Comparison of ENCODE assay signal across 18 cellular contexts in the genomic region with DNA sequence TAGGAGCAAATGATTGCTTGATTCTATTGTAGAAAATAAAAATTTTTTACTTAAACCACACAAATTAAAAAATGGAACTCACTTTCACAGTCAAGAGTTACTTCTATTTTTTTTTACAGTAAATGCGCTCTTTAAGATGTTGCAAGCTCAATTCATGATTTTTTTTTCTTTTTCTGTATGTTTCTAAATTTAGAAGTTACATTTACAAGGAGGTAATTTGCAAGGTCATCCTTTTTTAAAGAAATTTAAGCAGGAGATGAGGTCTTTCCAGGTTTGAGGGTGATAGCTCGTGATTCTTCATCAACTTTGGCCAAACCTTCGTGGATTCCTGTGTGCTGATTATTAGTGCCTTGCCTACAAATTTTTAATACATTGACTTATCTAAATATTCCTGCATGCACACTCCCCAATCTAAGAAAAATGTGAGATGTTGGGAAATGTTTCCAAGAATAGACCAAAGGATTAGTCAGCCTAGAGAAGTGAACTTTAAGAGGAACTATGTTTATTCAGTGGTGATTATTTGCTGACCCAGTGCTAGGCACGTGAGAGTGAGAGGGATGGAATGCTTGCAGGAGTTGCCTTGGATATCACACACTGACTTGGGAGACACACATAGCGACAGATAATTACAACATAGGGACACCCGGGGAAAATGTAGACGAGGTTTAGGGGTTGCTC.
A peak's percentile ranks its signal among the peaks of the same experiment; 100 is the strongest.
DNase-seq lines count a peak whose midpoint lies in the region; ATAC-seq and TF ChIP-seq lines count a peak whose summit lies in the region.
"Had no signal": no experiment of that assay in that cellular context is flagged by ENCODE, and none has a peak within 500 bp of the region (broad histone marks: within the 10 kb centered on the region; RNA-seq: fewer than 3 reads in every experiment).

No MANE protein-coding gene starts in this region.

- no peaks in the 10 kb centered on the region for H4K20me1 ChIP-seq in IMR-90 (ENCODE audit: insufficient read depth, low read length)

- no peak overlapping the region for H2AK9ac ChIP-seq in IMR-90 (replicated peaks; ENCODE audit: low read depth, low read length, poor library complexity)

- CTCF ChIA-PET in IMR-90 (lab: Yijun Ruan, JAX): no interaction called here

- intact Hi-C loops in IMR-90 (cut with micrococcal nuclease): no loop called here
- intact Hi-C loops in gastrocnemius medialis (cut with DNase I; ENCODE audit: low total_unique reads): no loop called here

- no peak overlapping the region for H2BK120ac ChIP-seq in IMR-90 (ENCODE audit: low read depth, low read length)

- dilution Hi-C loops in IMR-90 (cut with HindIII; ENCODE audit: low sequenced_read_pairs, unreplicated experiment): no loop called here

- H4K8ac ChIP-seq in IMR-90 (ENCODE audit: low read depth in 2 of 2, low read length in 2 of 2): no peak overlapping the region

- no peaks in the 10 kb centered on the region for H3K9me1 ChIP-seq in IMR-90 (ENCODE audit: insufficient read depth, low read length)

- POLR2A ChIA-PET in IMR-90 (lab: Charles Lee; ENCODE audit: unreplicated experiment): no interaction called here

- no peak overlapping the region for H3K4me3 ChIP-seq in IMR-90 (ENCODE audit: insufficient read depth, low read depth, low read length)
- no peak overlapping the region for H3K4me3 ChIP-seq in RWPE2 (ENCODE audit: severe bottlenecking)
- H3K4me3 ChIP-seq in gastroesophageal sphincter: no peak overlapping the region
- no peak overlapping the region for H3K4me3 ChIP-seq in gastrocnemius medialis
- H3K4me3 ChIP-seq: SK-N-MC, spleen had no signal

- H3K9me3 ChIP-seq in IMR-90 (ENCODE audit: control insufficient read depth, insufficient read depth, low read length) (peaks cover 35% of the 10 kb centered on the region), RWPE2 (ENCODE audit: severe bottlenecking) (no peaks in the 10 kb centered on the region), gastroesophageal sphincter (peaks cover 0 to 9% (median 0%) of the 10 kb centered on the region in 3 donors), gastrocnemius medialis (no peaks in the 10 kb centered on the region)

- H2AFZ ChIP-seq in IMR-90 (replicated peaks; ENCODE audit: low read length, poor library complexity): no peak overlapping the region
- H2AFZ ChIP-seq: parathyroid adenoma had no signal

- no peak overlapping the region for H3K23ac ChIP-seq in IMR-90 (ENCODE audit: low read depth, low read length)

- H3K36me3 ChIP-seq in IMR-90 (ENCODE audit: control insufficient read depth, insufficient read depth, low read length) (no peaks in the 10 kb centered on the region), RWPE2 (ENCODE audit: low read depth) (no peaks in the 10 kb centered on the region), gastroesophageal sphincter (no peaks in the 10 kb centered on the region), gastrocnemius medialis (no peaks in the 10 kb centered on the region)
- H3K36me3 ChIP-seq: spleen had no signal

- BruUV-seq in IMR-90 (replicated peaks; lab: Mats Ljungman, UMichigan): no TSS peak

- H3K18ac ChIP-seq in IMR-90 (ENCODE audit: low read depth, low read length): no peak overlapping the region

- TF ChIP-seq CTCF in IMR-90 (conservative IDR thresholded peaks at IDR 0.05; ENCODE audit: low read depth, low read length): no peak
- TF ChIP-seq CTCF in RWPE2 (IDR thresholded peaks at IDR 0.05; ENCODE audit: poor library complexity, severe bottlenecking): no peak
- TF ChIP-seq CTCF in gastroesophageal sphincter (IDR thresholded peaks at IDR 0.05): no peak
- TF ChIP-seq CTCF in gastrocnemius medialis (IDR thresholded peaks at IDR 0.05 in 4 of 5, conservative IDR thresholded peaks at IDR 0.05 in 1 of 5): no peak

- no peak overlapping the region for H3K4ac ChIP-seq in IMR-90 (ENCODE audit: low read depth, low read length)

- TF ChIP-seq RAD21 in IMR-90 (IDR thresholded peaks at IDR 0.05; ENCODE audit: low read length): no peak

- in situ Hi-C loops in IMR-90 (cut with MboI; ENCODE audit: low sequenced_read_pairs): no loop called here
- in situ Hi-C loops in gastrocnemius medialis (cut with MboI; ENCODE audit: low sequenced_read_pairs in 4 of 4): no loop called here

- no peak overlapping the region for H4K91ac ChIP-seq in IMR-90 (ENCODE audit: insufficient read depth, low read depth, low read length)

- H3K27me3 ChIP-seq in IMR-90 (ENCODE audit: control insufficient read depth, insufficient read depth, low read length) (no peaks in the 10 kb centered on the region), RWPE2 (ENCODE audit: insufficient read depth, poor library complexity, severe bottlenecking) (no peaks in the 10 kb centered on the region), gastroesophageal sphincter (no peaks in the 10 kb centered on the region), gastrocnemius medialis (no peaks in the 10 kb centered on the region)
- H3K27me3 ChIP-seq: spleen had no signal

- no peak overlapping the region for H3K56ac ChIP-seq in IMR-90 (ENCODE audit: extremely low read depth, insufficient read depth, low read length)

- H2BK15ac ChIP-seq in IMR-90 (ENCODE audit: low read depth, low read length): no peak overlapping the region

- no peak for ATAC-seq in IMR-90 (ENCODE audit: low read depth)
- ATAC-seq in RWPE2 (ENCODE audit: low read depth): peak; percentile 27; the same call in 2 of the 3 replicates
- peak; percentile 77 for ATAC-seq in gastroesophageal sphincter
- ATAC-seq in gastrocnemius medialis: no peak
- ATAC-seq in HG02623 (IDR thresholded peaks at IDR 0.05; ENCODE audit: unreplicated experiment): no peak
- no peak for ATAC-seq in HG03135 (IDR thresholded peaks at IDR 0.05; ENCODE audit: unreplicated experiment)
- ATAC-seq: activated T-cell treated with anti-CD3 and anti-CD28 coated beads, Interleukin-2, amount 50 U/mL, for 72 hours had no signal

- H3K79me1 ChIP-seq in IMR-90 (ENCODE audit: low read depth in 1 of 2, low read length in 2 of 2): no peaks in the 10 kb centered on the region

- DNase-seq in IMR-90: no peak
- DNase-seq in RWPE2 (ENCODE audit: low spot score): no peak
- DNase-seq in gastrocnemius medialis: peak; percentile 6 to 24
- DNase-seq in GM19240 (ENCODE audit: insufficient read length, low spot score): no peak
- DNase-seq in NCI-H1694 (lab: John Stamatoyannopoulos, UW): no peak
- DNase-seq: activated CD4-positive, alpha-beta T cell treated with anti-CD3 and anti-CD28 coated beads, Interleukin-2, amount 50 U/mL, for 48 hours; activated T-cell treated with anti-CD3 and anti-CD28 coated beads, Interleukin-2, amount 50 U/mL, for 72 hours; C1 segment of cervical spinal cord; islet precursor cell; NCI-H1092; NK-92 treated with Interleukin-12 subunit alpha and Interleukin-12 subunit beta, amount 100 ng/mL, for 24 hours; spleen; stimulated activated naive CD4-positive, alpha-beta T cell treated with Interleukin-2 at 50 U/mL for 16 hours had no signal

- H3K14ac ChIP-seq in IMR-90 (replicated peaks; ENCODE audit: low read depth, low read length): no peak overlapping the region

- no peak for TF ChIP-seq EP300 in gastroesophageal sphincter (IDR thresholded peaks at IDR 0.05)

- no peak overlapping the region for H2AK5ac ChIP-seq in IMR-90 (ENCODE audit: low read depth, low read length)

- H3K4me1 ChIP-seq in IMR-90 (ENCODE audit: control insufficient read depth, insufficient read depth, low read length): no peaks in the 10 kb centered on the region
- H3K4me1 ChIP-seq in RWPE2 (ENCODE audit: insufficient read depth, poor library complexity, severe bottlenecking): no peaks in the 10 kb centered on the region
- peaks cover 0 to 26% (median 6%) of the 10 kb centered on the region in 3 donors for H3K4me1 ChIP-seq in gastroesophageal sphincter
- H3K4me1 ChIP-seq in gastrocnemius medialis: peaks cover 0 to 3% of the 10 kb centered on the region in 2 donors
- H3K4me1 ChIP-seq: parathyroid adenoma had no signal

- no peak overlapping the region for H3K9ac ChIP-seq in IMR-90 (ENCODE audit: low read depth, low read length)
- H3K9ac ChIP-seq: parathyroid adenoma had no signal

- H3K27ac ChIP-seq in IMR-90 (ENCODE audit: insufficient read depth, low read length): no peak overlapping the region
- no peak overlapping the region for H3K27ac ChIP-seq in RWPE2 (ENCODE audit: poor library complexity, severe bottlenecking)
- H3K27ac ChIP-seq in gastroesophageal sphincter: peak overlapping the region in 2 of 4 donors; percentile 9 to 20
- no peak overlapping the region for H3K27ac ChIP-seq in gastrocnemius medialis
- H3K27ac ChIP-seq: parathyroid adenoma, SK-N-MC, spleen had no signal

- no peak overlapping the region for H3K4me2 ChIP-seq in IMR-90 (ENCODE audit: low read depth, low read length)

- TF ChIP-seq POLR2A in IMR-90 (IDR thresholded peaks at IDR 0.05; ENCODE audit: low read depth, low read length) (no peak), gastroesophageal sphincter (IDR thresholded peaks at IDR 0.05) (no peak), gastrocnemius medialis (IDR thresholded peaks at IDR 0.05) (no peak)

- no peak overlapping the region for H2BK20ac ChIP-seq in IMR-90 (ENCODE audit: low read depth, low read length)

- no peak overlapping the region for H2BK5ac ChIP-seq in IMR-90 (ENCODE audit: low read depth, low read length, poor library complexity, severe bottlenecking)

- WGBS in IMR-90 (ENCODE audit: extremely low coverage in 2 of 2, insufficient read length in 1 of 2), 2 experiments: no CpG with 5 or more reads among the region's 7 CpGs
- 42 to 44% methylated on average over 7 of the region's 7 CpGs for WGBS in gastroesophageal sphincter (ENCODE audit: low coverage in 1 of 2), 2 donors

- no peak overlapping the region for H4K5ac ChIP-seq in IMR-90 (ENCODE audit: low read depth, low read length)

TF ChIP-seq in IMR-90, 13 proteins besides CTCF, POLR2A, EP300 and RAD21 (continues in another document):
- TF ChIP-seq, protein P1, sequence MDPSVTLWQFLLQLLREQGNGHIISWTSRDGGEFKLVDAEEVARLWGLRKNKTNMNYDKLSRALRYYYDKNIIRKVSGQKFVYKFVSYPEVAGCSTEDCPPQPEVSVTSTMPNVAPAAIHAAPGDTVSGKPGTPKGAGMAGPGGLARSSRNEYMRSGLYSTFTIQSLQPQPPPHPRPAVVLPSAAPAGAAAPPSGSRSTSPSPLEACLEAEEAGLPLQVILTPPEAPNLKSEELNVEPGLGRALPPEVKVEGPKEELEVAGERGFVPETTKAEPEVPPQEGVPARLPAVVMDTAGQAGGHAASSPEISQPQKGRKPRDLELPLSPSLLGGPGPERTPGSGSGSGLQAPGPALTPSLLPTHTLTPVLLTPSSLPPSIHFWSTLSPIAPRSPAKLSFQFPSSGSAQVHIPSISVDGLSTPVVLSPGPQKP (IDR thresholded peaks at IDR 0.05; ENCODE audit: borderline replicate concordance, low read depth, low read length): no peak
- TF ChIP-seq MAFK (IDR thresholded peaks at IDR 0.05; ENCODE audit: low read depth, low read length) (peak; percentile 49), NFE2L2 (IDR thresholded peaks at IDR 0.05; ENCODE audit: low read depth, low read length) (no peak), MAZ (IDR thresholded peaks at IDR 0.05; ENCODE audit: borderline replicate concordance, low read depth, low read length) (no peak)

Comparison
In these comparisons a context has a peak if more than half of its experiments do, and no peak if none do; other contexts are left out.
1. ATAC-seq: peak in RWPE2 (single experiment) and gastroesophageal sphincter (single experiment); none in IMR-90 (single experiment), gastrocnemius medialis (0 of 2), HG02623 (single experiment) and HG03135 (single experiment).
2. DNase-seq: peak in gastrocnemius medialis (2 of 2); none in IMR-90 (single experiment), RWPE2 (single experiment), GM19240 (single experiment) and NCI-H1694 (single experiment).